Comparison of ENCODE assay signal across 8 cellular contexts in genomic region chr7:128104109-128104742, GRCh38.
A peak's percentile ranks its signal among the peaks of the same experiment; 100 is the strongest.
DNase-seq lines count a peak whose midpoint lies in the region; ATAC-seq and TF ChIP-seq lines count a peak whose summit lies in the region.

No MANE protein-coding gene starts in this region.

- no peaks in the 10 kb centered on the region for H3K9me3 Mint-ChIP-seq in stimulated activated naive CD8-positive, alpha-beta T cell treated with anti-CD3 and anti-CD28 coated beads, Interleukin-15, Interleukin-2, amounts not matched to agents 100 ng/mL and 50 ng/mL, for 24 hours

- no peak overlapping the region for H3K27ac ChIP-seq in iPS-18a (ENCODE audit: low read length)

- TF ChIP-seq CTCF in GM12864 (IDR thresholded peaks at IDR 0.05; ENCODE audit: low read depth, low read length, missing control alignments): no peak

- H3K4me3 Mint-ChIP-seq in stimulated activated naive CD8-positive, alpha-beta T cell treated with anti-CD3 and anti-CD28 coated beads, Interleukin-15, Interleukin-2, amounts not matched to agents 100 ng/mL and 50 ng/mL, for 24 hours: peak overlapping the region; percentile 83

- no peaks in the 10 kb centered on the region for H3K4me1 ChIP-seq in iPS-18a (ENCODE audit: control insufficient read depth, low read depth, low read length)

- DNase-seq in GM12864 (ENCODE audit: low read depth): no peak
- peak; percentile 34 for DNase-seq in activated naive CD4-positive, alpha-beta T cell treated with anti-CD3 and anti-CD28 coated beads, Interleukin-2, amount 50 U/mL, for 16 hours
- DNase-seq in activated gamma-delta T cell treated with Interleukin-2 at 50 U/mL for 16 hours: no peak

- H3K4me3 ChIP-seq in GM12864 (ENCODE audit: low read depth, low read length): peak overlapping the region; percentile 55
- H3K4me3 ChIP-seq in iPS-18a (ENCODE audit: low read length): peak overlapping the region; percentile 45

- no peaks in the 10 kb centered on the region for H3K36me3 ChIP-seq in iPS-18a (ENCODE audit: control insufficient read depth, low read depth, low read length)

- no peaks in the 10 kb centered on the region for H3K36me3 Mint-ChIP-seq in stimulated activated naive CD8-positive, alpha-beta T cell treated with anti-CD3 and anti-CD28 coated beads, Interleukin-15, Interleukin-2, amounts not matched to agents 100 ng/mL and 50 ng/mL, for 24 hours (ENCODE audit: low read depth)

- peaks cover 61% of the 10 kb centered on the region for H3K4me1 Mint-ChIP-seq in stimulated activated naive CD8-positive, alpha-beta T cell treated with anti-CD3 and anti-CD28 coated beads, Interleukin-15, Interleukin-2, amounts not matched to agents 100 ng/mL and 50 ng/mL, for 24 hours (ENCODE audit: low read depth)

- ATAC-seq in HG03175 (IDR thresholded peaks at IDR 0.05; ENCODE audit: unreplicated experiment) (peak; percentile 18), GM18858 (IDR thresholded peaks at IDR 0.05; ENCODE audit: unreplicated experiment) (no peak), GM19397 (IDR thresholded peaks at IDR 0.05; ENCODE audit: unreplicated experiment) (no peak)

- no peak overlapping the region for H3K9ac ChIP-seq in iPS-18a (ENCODE audit: low read length)

- no peaks in the 10 kb centered on the region for H3K9me3 ChIP-seq in iPS-18a (ENCODE audit: control insufficient read depth, low read depth, low read length)

- H3K27me3 ChIP-seq in iPS-18a (ENCODE audit: control insufficient read depth, insufficient read depth, low read length): peaks cover 35% of the 10 kb centered on the region

- peak overlapping the region; percentile 37 for H3K27ac Mint-ChIP-seq in stimulated activated naive CD8-positive, alpha-beta T cell treated with anti-CD3 and anti-CD28 coated beads, Interleukin-15, Interleukin-2, amounts not matched to agents 100 ng/mL and 50 ng/mL, for 24 hours

- peaks cover 3% of the 10 kb centered on the region for H3K27me3 Mint-ChIP-seq in stimulated activated naive CD8-positive, alpha-beta T cell treated with anti-CD3 and anti-CD28 coated beads, Interleukin-15, Interleukin-2, amounts not matched to agents 100 ng/mL and 50 ng/mL, for 24 hours
